In genomic region chr2:75500633-75501032, GRCh38 we compare ENCODE assay signal across 14 cellular contexts.
DNase-seq lines count a peak whose midpoint lies in the region.
"Had no signal": no experiment of that assay in that cellular context is flagged by ENCODE, and none has a peak within 500 bp of the region (broad histone marks: within the 10 kb centered on the region; RNA-seq: fewer than 3 reads in every experiment).

No MANE protein-coding gene starts in this region.

- DNase-seq in EH (ENCODE audit: low read depth) (peak; percentile 72), NCI-H1436 treated with DMSO at 0.1 percent for 48 hours (lab: John Stamatoyannopoulos, UW) (peak; percentile 12), SHP77 (lab: John Stamatoyannopoulos, UW) (peak; percentile 15 to 39), foreskin melanocyte (peak; percentile 70), NCI-H2196 treated with DMSO at 0.1 percent for 48 hours (lab: John Stamatoyannopoulos, UW; ENCODE audit: unreplicated experiment) (no peak), immature natural killer cell (no peak), C1 segment of cervical spinal cord (lab: John Stamatoyannopoulos, UW) (no peak)
- DNase-seq: activated CD8-positive, alpha-beta memory T cell treated with anti-CD3 and anti-CD28 coated beads for 24 hours; activated gamma-delta T cell; CD4-positive, CD25-positive, alpha-beta regulatory T cell; lower lobe of right lung; NCI-H187 treated with DMSO at 0.1 percent for 48 hours; testis had no signal

- peaks cover 0 to 4% (median 0%) of the 10 kb centered on the region in 6 donors for H3K9me3 Mint-ChIP-seq in immature natural killer cell
- H3K9me3 Mint-ChIP-seq: natural killer cell treated with Interleukin-12 subunit alpha and Interleukin-12 subunit beta and Interleukin-15 and Interleukin-18, amount 100 ng/mL, for 72 hours had no signal

- no peaks in the 10 kb centered on the region for H3K36me3 Mint-ChIP-seq in immature natural killer cell
- H3K36me3 Mint-ChIP-seq: CD4-positive, CD25-positive, alpha-beta regulatory T cell; natural killer cell treated with Interleukin-12 subunit alpha and Interleukin-12 subunit beta and Interleukin-15 and Interleukin-18, amount 100 ng/mL, for 72 hours had no signal

- peaks cover 0 to 8% (median 1%) of the 10 kb centered on the region in 3 donors for H3K27me3 Mint-ChIP-seq in immature natural killer cell (ENCODE audit: low read depth in 3 of 3)

- no peak overlapping the region for H3K4me3 Mint-ChIP-seq in immature natural killer cell
- H3K4me3 Mint-ChIP-seq: natural killer cell treated with Interleukin-12 subunit alpha and Interleukin-12 subunit beta and Interleukin-15 and Interleukin-18, amount 100 ng/mL, for 72 hours had no signal

- no peaks in the 10 kb centered on the region for H3K4me1 Mint-ChIP-seq in immature natural killer cell
- H3K4me1 Mint-ChIP-seq: CD4-positive, CD25-positive, alpha-beta regulatory T cell had no signal

- no peak overlapping the region for H3K27ac Mint-ChIP-seq in immature natural killer cell
- H3K27ac Mint-ChIP-seq: CD4-positive, CD25-positive, alpha-beta regulatory T cell; natural killer cell treated with Interleukin-12 subunit alpha and Interleukin-12 subunit beta and Interleukin-15 and Interleukin-18, amount 100 ng/mL, for 72 hours had no signal

Comparison
In these comparisons a context has a peak if more than half of its experiments do, and no peak if none do; other contexts are left out.
1. DNase-seq: peak in EH (single experiment), NCI-H1436 treated with DMSO at 0.1 percent for 48 hours (single experiment), SHP77 (2 of 2) and foreskin melanocyte (single experiment); none in NCI-H2196 treated with DMSO at 0.1 percent for 48 hours (single experiment), immature natural killer cell (0 of 3) and C1 segment of cervical spinal cord (0 of 14).